ENCODE assay signal across 16 cellular contexts in the genomic region with DNA sequence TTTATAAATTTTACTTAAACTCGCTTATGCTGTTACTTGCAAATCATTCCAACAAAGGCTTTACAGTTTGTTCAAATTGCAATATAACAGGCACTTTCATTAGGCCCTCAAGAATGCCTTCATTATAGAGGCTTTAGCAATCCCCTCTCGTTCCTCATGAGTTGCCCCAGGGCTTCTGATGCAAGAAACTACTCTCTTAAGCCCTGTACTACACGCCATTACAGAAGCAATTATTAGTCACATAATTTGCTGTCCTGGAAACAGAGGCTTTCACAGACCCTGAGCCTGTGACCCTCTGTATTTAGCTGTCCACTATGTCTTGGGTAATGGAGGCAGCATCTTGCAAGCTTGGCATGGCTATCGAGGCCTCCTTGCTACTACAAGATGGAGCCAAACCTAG.
DNase-seq lines count a peak whose midpoint lies in the region; ATAC-seq, FAIRE-seq and TF ChIP-seq lines count a peak whose summit lies in the region.
"Had no signal": no experiment of that assay in that cellular context is flagged by ENCODE, and none has a peak within 500 bp of the region (broad histone marks: within the 10 kb centered on the region; RNA-seq: fewer than 3 reads in every experiment).

No MANE protein-coding gene starts in this region.

- ATAC-seq in GM21390 (IDR thresholded peaks at IDR 0.05; ENCODE audit: unreplicated experiment) = no peak

- CTCF ChIA-PET in A673 (lab: Charles Lee) = no interaction called here

- intact Hi-C loops in A673 (cut with micrococcal nuclease; ENCODE audit: unreplicated experiment) = loop anchor here (5.0 kb wide), 1 partner anchor 371 kb away; no protein-coding TSS in a partner anchor

- no peak overlapping the region for H3K4me3 ChIP-seq in A673 (ENCODE audit: low read depth, low read length, poor library complexity, severe bottlenecking)
- H3K4me3 ChIP-seq in bronchial epithelial cell (ENCODE audit: low read depth, low read length) = no peak overlapping the region

- DNase-seq in A673 (ENCODE audit: low spot score) (no peak), NCI-H1048 (lab: John Stamatoyannopoulos, UW) (peak; percentile 1), bronchial epithelial cell (ENCODE audit: low read depth) (no peak), islet precursor cell (peak; percentile 79), hepatic stellate cell (ENCODE audit: low spot score) (no peak), erythroblast (lab: John Stamatoyannopoulos, UW) (no peak)
- DNase-seq: AML-193; CD4-positive, alpha-beta T cell; DMS153; DMS79; GDM1; H9 had no signal

- POLR2A ChIA-PET in A673 (lab: Charles Lee; ENCODE audit: low non-redundant PET) = no interaction called here

- peak overlapping the region; percentile 67 for H3K27ac ChIP-seq in A673 (ENCODE audit: low read depth, low read length, poor library complexity, severe bottlenecking)
- H3K27ac ChIP-seq: C4-2B had no signal

- TF ChIP-seq CTCF in A673 (conservative IDR thresholded peaks at IDR 0.05; ENCODE audit: low read depth, low read length) (no peak), bronchial epithelial cell (IDR thresholded peaks at IDR 0.05; ENCODE audit: insufficient read depth, low read length, severe bottlenecking) (no peak)

- peak; percentile 28 for FAIRE-seq in bronchial epithelial cell (lab: Jason Lieb, UNC)
- FAIRE-seq: GM12892, GM18507 had no signal

- TF ChIP-seq POLR2A in erythroblast (IDR thresholded peaks at IDR 0.05; ENCODE audit: low read length) = no peak

- H3K4me1 ChIP-seq in A673 (ENCODE audit: insufficient read depth, low read length, poor library complexity, severe bottlenecking) = peaks cover 7% of the 10 kb centered on the region

- no TSS peak for BruUV-seq in A673 (replicated peaks; lab: Mats Ljungman, UMichigan)

- no peaks in the 10 kb centered on the region for H3K36me3 ChIP-seq in A673 (ENCODE audit: insufficient read depth, low read length, poor library complexity, severe bottlenecking)
- no peaks in the 10 kb centered on the region for H3K36me3 ChIP-seq in bronchial epithelial cell (ENCODE audit: control insufficient read depth, insufficient read depth, low read length)

- H3K27me3 ChIP-seq in A673 (replicated peaks; ENCODE audit: insufficient read depth, low read depth, low read length, poor library complexity) (no peaks in the 10 kb centered on the region), bronchial epithelial cell (ENCODE audit: control insufficient read depth, insufficient read depth, low read length) (no peaks in the 10 kb centered on the region)

- no peaks in the 10 kb centered on the region for H3K9me3 ChIP-seq in A673 (ENCODE audit: low read depth, low read length, poor library complexity, severe bottlenecking)

Comparison
In these comparisons a context has a peak if more than half of its experiments do, and no peak if none do; other contexts are left out.
1. DNase-seq: peak in NCI-H1048 (single experiment) and islet precursor cell (single experiment); none in A673 (single experiment), bronchial epithelial cell (single experiment), hepatic stellate cell (single experiment) and erythroblast (0 of 2).